Comparison of ENCODE assay signal across 17 cellular contexts in genomic region chr1:59568158-59568935, GRCh38.
A peak's percentile ranks its signal among the peaks of the same experiment; 100 is the strongest.
DNase-seq lines count a peak whose midpoint lies in the region; ATAC-seq and TF ChIP-seq lines count a peak whose summit lies in the region.
"Had no signal": no experiment of that assay in that cellular context is flagged by ENCODE, and none has a peak within 500 bp of the region (broad histone marks: within the 10 kb centered on the region; RNA-seq: fewer than 3 reads in every experiment).

No MANE protein-coding gene starts in this region.

- no peak overlapping the region for H2AFZ ChIP-seq in HCT116 (ENCODE audit: low read depth, low read length, poor library complexity, severe bottlenecking)

- peaks cover 26 to 45% (median 30%) of the 10 kb centered on the region in 7 donors for H3K4me1 Mint-ChIP-seq in naive thymus-derived CD4-positive, alpha-beta T cell

- H3K27me3 Mint-ChIP-seq in naive thymus-derived CD4-positive, alpha-beta T cell: peaks cover 8 to 20% (median 10%) of the 10 kb centered on the region in 5 donors
- H3K27me3 Mint-ChIP-seq: stimulated activated naive CD8-positive, alpha-beta T cell treated with anti-CD3 and anti-CD28 coated beads, Interleukin-15, Interleukin-2, amounts not matched to agents 100 ng/mL and 50 ng/mL, for 24 hours had no signal

- CTCF ChIA-PET in HCT116 (lab: Charles Lee): no interaction called here
- CTCF ChIA-PET in naive thymus-derived CD4-positive, alpha-beta T cell (lab: Charles Lee): no interaction called here

- peaks cover 0 to 8% (median 3%) of the 10 kb centered on the region in 5 donors for H3K36me3 Mint-ChIP-seq in naive thymus-derived CD4-positive, alpha-beta T cell
- H3K36me3 Mint-ChIP-seq: T-cell had no signal

- no peak overlapping the region for H3K4me3 ChIP-seq in AG09309 (ENCODE audit: control insufficient read depth, low read depth, low read length)
- H3K4me3 ChIP-seq in HCT116 (replicated peaks in 1 of 2; ENCODE audit: low read depth in 1 of 2, low read length in 2 of 2): no peak overlapping the region
- H3K4me3 ChIP-seq in astrocyte of the cerebellum (ENCODE audit: low read depth, low read length): no peak overlapping the region
- no peak overlapping the region for H3K4me3 ChIP-seq in naive thymus-derived CD4-positive, alpha-beta T cell (ENCODE audit: low read length)
- H3K4me3 ChIP-seq in suprapubic skin: no peak overlapping the region
- H3K4me3 ChIP-seq: mucosa of descending colon had no signal

- in situ Hi-C loops in astrocyte of the cerebellum (cut with HindIII; ENCODE audit: low sequenced_read_pairs): no loop called here

- TF ChIP-seq POLR2A in HCT116 (IDR thresholded peaks at IDR 0.05; ENCODE audit: borderline replicate concordance, extremely low read depth, insufficient read depth, insufficient read length) (no peak), suprapubic skin (IDR thresholded peaks at IDR 0.05) (no peak)

- DNase-seq in AG09309 (ENCODE audit: low read depth) (no peak), HCT116 (ENCODE audit: low read depth, low spot score) (no peak), astrocyte of the cerebellum (ENCODE audit: low read depth) (no peak), iris pigment epithelial cell (ENCODE audit: low read depth) (peak; percentile 17), suprapubic skin (ENCODE audit: low spot score in 2 of 2) (no peak), putamen (ENCODE audit: low spot score) (no peak)
- DNase-seq in naive thymus-derived CD4-positive, alpha-beta T cell: no peak
- DNase-seq: activated CD4-positive, alpha-beta T cell treated with anti-CD3 and anti-CD28 coated beads for 1 hour; activated T-cell treated with anti-CD3 and anti-CD28 coated beads, Interleukin-2, amount 50 U/mL, for 48 hours; anterior cingulate cortex; mucosa of descending colon; NCI-H2107; stimulated activated CD4-positive, alpha-beta T cell treated with anti-CD3 and anti-CD28 coated beads, Interleukin-4, amount 100 ng/mL, for 24 hours; T-cell had no signal

- BruUV-seq in HCT116 (replicated peaks; lab: Mats Ljungman, UMichigan): no TSS peak

- no peaks in the 10 kb centered on the region for H3K79me2 ChIP-seq in HCT116 (ENCODE audit: insufficient read depth, low read length)

- no peak overlapping the region for H3K27ac Mint-ChIP-seq in naive thymus-derived CD4-positive, alpha-beta T cell
- H3K27ac Mint-ChIP-seq: stimulated activated naive CD8-positive, alpha-beta T cell treated with anti-CD3 and anti-CD28 coated beads, Interleukin-15, Interleukin-2, amounts not matched to agents 100 ng/mL and 50 ng/mL, for 24 hours; T-cell had no signal

- TF ChIP-seq EP300 in suprapubic skin (IDR thresholded peaks at IDR 0.05): no peak

- no peak overlapping the region for H3K4me2 ChIP-seq in HCT116 (ENCODE audit: low read length)

- H3K27me3 ChIP-seq in HCT116 (ENCODE audit: insufficient read depth, low read length): no peaks in the 10 kb centered on the region
- peaks cover 0 to 4% of the 10 kb centered on the region in 2 donors for H3K27me3 ChIP-seq in naive thymus-derived CD4-positive, alpha-beta T cell (ENCODE audit: control insufficient read depth in 2 of 2, insufficient read depth in 2 of 2, low read length in 2 of 2)
- no peaks in the 10 kb centered on the region for H3K27me3 ChIP-seq in suprapubic skin

- peaks cover 0 to 1% (median 0%) of the 10 kb centered on the region in 11 donors for H3K9me3 Mint-ChIP-seq in naive thymus-derived CD4-positive, alpha-beta T cell
- H3K9me3 Mint-ChIP-seq: CD14-positive monocyte; stimulated activated naive CD8-positive, alpha-beta T cell treated with anti-CD3 and anti-CD28 coated beads, Interleukin-15, Interleukin-2, amounts not matched to agents 100 ng/mL and 50 ng/mL, for 24 hours; T-cell had no signal

- intact Hi-C loops in HCT116 (cut with micrococcal nuclease): no loop called here
- intact Hi-C loops in naive thymus-derived CD4-positive, alpha-beta T cell (cut with micrococcal nuclease): no loop called here

- H4K20me1 ChIP-seq in HCT116 (ENCODE audit: insufficient read depth): no peaks in the 10 kb centered on the region

- no peak overlapping the region for H3K27ac ChIP-seq in HCT116 (ENCODE audit: low read depth, low read length)
- no peak overlapping the region for H3K27ac ChIP-seq in naive thymus-derived CD4-positive, alpha-beta T cell (ENCODE audit: low read depth, low read length)
- H3K27ac ChIP-seq in suprapubic skin: no peak overlapping the region

- 85% methylated on average over 6 of the region's 6 CpGs for WGBS in suprapubic skin

- TF ChIP-seq CTCF in AG09309 (IDR thresholded peaks at IDR 0.05; ENCODE audit: control insufficient read depth, insufficient read depth, low read depth, low read length, missing control alignments): peak; percentile 44
- no peak for TF ChIP-seq CTCF in HCT116 (IDR thresholded peaks at IDR 0.05 in 2 of 3, conservative IDR thresholded peaks at IDR 0.05 in 1 of 3; ENCODE audit: borderline replicate concordance in 1 of 3, insufficient read depth in 1 of 3, low read depth in 2 of 3, low read length in 2 of 3)
- peak; percentile 8 for TF ChIP-seq CTCF in astrocyte of the cerebellum (IDR thresholded peaks at IDR 0.05; ENCODE audit: low read depth, low read length, missing control alignments)
- no peak for TF ChIP-seq CTCF in suprapubic skin (IDR thresholded peaks at IDR 0.05)

- H3K4me1 ChIP-seq in HCT116 (ENCODE audit: control insufficient read depth in 1 of 2, insufficient read depth in 2 of 2, low read length in 2 of 2) (no peaks in the 10 kb centered on the region), suprapubic skin (peaks cover 12% of the 10 kb centered on the region)
- peaks cover 14 to 20% of the 10 kb centered on the region in 2 donors for H3K4me1 ChIP-seq in naive thymus-derived CD4-positive, alpha-beta T cell (ENCODE audit: control insufficient read depth in 2 of 2, insufficient read depth in 2 of 2, low read length in 2 of 2)

- no peaks in the 10 kb centered on the region for H3K9me3 ChIP-seq in HCT116 (ENCODE audit: control insufficient read depth in 1 of 2, insufficient read depth in 1 of 2, low read depth in 1 of 2, low read length in 2 of 2)
- no peaks in the 10 kb centered on the region for H3K9me3 ChIP-seq in naive thymus-derived CD4-positive, alpha-beta T cell (ENCODE audit: control insufficient read depth in 2 of 3, low read length in 3 of 3)
- no peaks in the 10 kb centered on the region for H3K9me3 ChIP-seq in suprapubic skin
- H3K9me3 ChIP-seq: mucosa of descending colon had no signal

- POLR2A ChIA-PET in HCT116 (lab: Charles Lee): no interaction called here
- POLR2A ChIA-PET in naive thymus-derived CD4-positive, alpha-beta T cell (lab: Charles Lee): interaction anchor here (2.0 kb wide), 1 partner anchor 785 kb away, joined by 6 read pairs; the partner anchor contains the start of gene JUN

- H3K9ac ChIP-seq in HCT116 (ENCODE audit: low read length): no peak overlapping the region

- RAD21 ChIA-PET in HCT116 (lab: Charles Lee; ENCODE audit: low non-redundant PET in 1 of 2, low total read pairs in 2 of 2, uncharacterized antibody in 2 of 2, unreplicated experiment in 2 of 2): no interaction called here

- TF ChIP-seq RAD21 in HCT116 (IDR thresholded peaks at IDR 0.05; ENCODE audit: low read depth): peak; percentile 62

- no peaks in the 10 kb centered on the region for H3K9me2 ChIP-seq in HCT116 (ENCODE audit: insufficient read depth)

- H3K36me3 ChIP-seq in HCT116 (ENCODE audit: control insufficient read depth in 1 of 2, insufficient read depth in 2 of 2, low read length in 2 of 2) (no peaks in the 10 kb centered on the region), suprapubic skin (no peaks in the 10 kb centered on the region)
- no peaks in the 10 kb centered on the region for H3K36me3 ChIP-seq in naive thymus-derived CD4-positive, alpha-beta T cell (ENCODE audit: control insufficient read depth in 2 of 3, insufficient read depth in 3 of 3, low read length in 3 of 3)

- ATAC-seq in HCT116 (no peak), HG03565 (IDR thresholded peaks at IDR 0.05; ENCODE audit: unreplicated experiment) (no peak)
- ATAC-seq in naive thymus-derived CD4-positive, alpha-beta T cell: no peak
- ATAC-seq: mucosa of descending colon, T-cell had no signal

- H3K4me3 Mint-ChIP-seq in naive thymus-derived CD4-positive, alpha-beta T cell: no peak overlapping the region
- H3K4me3 Mint-ChIP-seq: CD14-positive monocyte; stimulated activated naive CD8-positive, alpha-beta T cell treated with anti-CD3 and anti-CD28 coated beads, Interleukin-15, Interleukin-2, amounts not matched to agents 100 ng/mL and 50 ng/mL, for 24 hours; T-cell had no signal

TF ChIP-seq in HCT116, 20 proteins besides CTCF, POLR2A, EP300 and RAD21:
- TF ChIP-seq SRF (IDR thresholded peaks at IDR 0.05; ENCODE audit: low read depth) (no peak), ZFX (IDR thresholded peaks at IDR 0.05) (no peak), CBX3 (IDR thresholded peaks at IDR 0.05; ENCODE audit: low read depth) (no peak), ZNF274 (IDR thresholded peaks at IDR 0.05; ENCODE audit: low read depth, low read length) (no peak), POLR2AphosphoS5 (IDR thresholded peaks at IDR 0.05; ENCODE audit: low read depth, low read length) (no peak), EGR1 (IDR thresholded peaks at IDR 0.05; ENCODE audit: low read depth) (no peak)

Comparison
In these comparisons a context has a peak if more than half of its experiments do, and no peak if none do; other contexts are left out.
1. CTCF ChIP-seq: peak in AG09309 (single experiment) and astrocyte of the cerebellum (single experiment); none in HCT116 (0 of 3) and suprapubic skin (0 of 2).